In the genomic region with DNA sequence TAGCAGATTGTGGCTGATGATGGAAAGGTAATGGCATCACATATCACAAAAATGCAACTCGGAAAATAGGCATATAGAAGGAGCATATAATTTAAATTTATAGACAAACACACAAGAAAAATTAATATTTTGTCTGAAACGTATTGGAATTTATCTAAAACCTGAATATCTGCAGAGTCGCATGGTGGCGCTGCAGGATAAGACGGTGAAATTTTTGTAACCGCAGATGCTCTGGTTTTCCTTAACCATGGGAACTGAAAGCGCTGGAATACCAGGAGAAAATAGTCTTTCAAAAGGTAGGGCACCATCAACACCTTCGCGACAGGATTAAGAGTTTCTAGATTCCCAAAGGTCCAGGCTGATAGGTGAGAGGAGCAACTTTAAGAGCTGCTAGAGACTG, we compare ENCODE assay signal across 1 cellular context.
TF ChIP-seq lines count a peak whose summit lies in the region.

No MANE protein-coding gene starts in this region.

TF ChIP-seq in WTC11, 78 proteins besides CTCF, POLR2A, EP300 and RAD21 (continued from another document):
- TF ChIP-seq NFYB (CRISPR knock-in tag; conservative IDR thresholded peaks at IDR 0.05; ENCODE audit: low read depth) = no peak
- TF ChIP-seq, protein P1, sequence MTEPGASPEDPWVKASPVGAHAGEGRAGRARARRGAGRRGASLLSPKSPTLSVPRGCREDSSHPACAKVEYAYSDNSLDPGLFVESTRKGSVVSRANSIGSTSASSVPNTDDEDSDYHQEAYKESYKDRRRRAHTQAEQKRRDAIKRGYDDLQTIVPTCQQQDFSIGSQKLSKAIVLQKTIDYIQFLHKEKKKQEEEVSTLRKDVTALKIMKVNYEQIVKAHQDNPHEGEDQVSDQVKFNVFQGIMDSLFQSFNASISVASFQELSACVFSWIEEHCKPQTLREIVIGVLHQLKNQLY (CRISPR knock-in tag; IDR thresholded peaks at IDR 0.05) = no peak
- TF ChIP-seq ZNF121 (CRISPR knock-in tag; IDR thresholded peaks at IDR 0.05) = no peak
